In genomic region chr2:200300065-200300464, GRCh38 we compare ENCODE assay signal across 1 cellular context.
TF ChIP-seq lines count a peak whose summit lies in the region.

No MANE protein-coding gene starts in this region.

TF ChIP-seq in H1, 55 proteins besides CTCF, POLR2A, EP300 and RAD21:
- TF ChIP-seq ATF2 (IDR thresholded peaks at IDR 0.05; ENCODE audit: low read length) = no peak
- TF ChIP-seq BRCA1 (IDR thresholded peaks at IDR 0.05; ENCODE audit: low read depth, low read length) = no peak
- TF ChIP-seq TBP (IDR thresholded peaks at IDR 0.05; ENCODE audit: low read depth, low read length) = no peak
- TF ChIP-seq RXRA (IDR thresholded peaks at IDR 0.05; ENCODE audit: insufficient read depth, low read depth, low read length) = no peak
- TF ChIP-seq CTBP2 (IDR thresholded peaks at IDR 0.05; ENCODE audit: borderline replicate concordance, insufficient read depth, insufficient read length, low read length) = no peak
- TF ChIP-seq BCL11A (IDR thresholded peaks at IDR 0.05; ENCODE audit: low read depth in 2 of 2, low read length in 2 of 2) = no peak
